Comparison of ENCODE assay signal across 14 cellular contexts in genomic region chr10:99466632-99467031, GRCh38. TPM values are rescaled to one million over a fixed set of nuclear protein-coding genes. Genes with fewer than 3 reads are reported as not detected.
DNase-seq lines count a peak whose midpoint lies in the region; ATAC-seq and TF ChIP-seq lines count a peak whose summit lies in the region.
"Had no signal": no experiment of that assay in that cellular context is flagged by ENCODE, and none has a peak within 500 bp of the region (broad histone marks: within the 10 kb centered on the region; RNA-seq: fewer than 3 reads in every experiment).

No MANE protein-coding gene starts in this region.

- H3K27ac ChIP-seq in SJSA1: peak overlapping the region; percentile 97
- H3K27ac ChIP-seq in esophagus squamous epithelium: peak overlapping the region in 3 of 4 donors; percentile 50 to 71 (median 59)
- no peak overlapping the region for H3K27ac ChIP-seq in muscle layer of colon (ENCODE audit: low read depth, low read length)
- peak overlapping the region in 3 of 4 donors; percentile 40 to 55 (median 47) for H3K27ac ChIP-seq in upper lobe of left lung
- H3K27ac ChIP-seq in WERI-Rb-1: no peak overlapping the region
- H3K27ac ChIP-seq: BLaER1 had no signal

- H3K36me3 ChIP-seq in SJSA1 (no peaks in the 10 kb centered on the region), esophagus squamous epithelium (no peaks in the 10 kb centered on the region), muscle layer of colon (ENCODE audit: insufficient read depth, low read length) (no peaks in the 10 kb centered on the region), upper lobe of left lung (no peaks in the 10 kb centered on the region), WERI-Rb-1 (no peaks in the 10 kb centered on the region)
- H3K36me3 ChIP-seq: BLaER1 had no signal

- H3K9me3 ChIP-seq in SJSA1 (replicated peaks) (no peaks in the 10 kb centered on the region), esophagus squamous epithelium (no peaks in the 10 kb centered on the region), muscle layer of colon (ENCODE audit: low read length) (no peaks in the 10 kb centered on the region), upper lobe of left lung (no peaks in the 10 kb centered on the region), WERI-Rb-1 (ENCODE audit: severe bottlenecking) (no peaks in the 10 kb centered on the region)
- H3K9me3 ChIP-seq: BLaER1 had no signal

- H3K4me3 ChIP-seq in SJSA1: peak overlapping the region; percentile 9
- no peak overlapping the region for H3K4me3 ChIP-seq in esophagus squamous epithelium
- H3K4me3 ChIP-seq in muscle layer of colon (ENCODE audit: low read depth in 1 of 2, low read length in 2 of 2): peak overlapping the region; percentile 15 to 22
- H3K4me3 ChIP-seq in upper lobe of left lung: no peak overlapping the region
- H3K4me3 ChIP-seq in WERI-Rb-1 (ENCODE audit: low read depth, low read length): no peak overlapping the region
- H3K4me3 ChIP-seq: BLaER1 had no signal

- TF ChIP-seq EP300 in upper lobe of left lung (IDR thresholded peaks at IDR 0.05): no peak

- DNase-seq in SJSA1 (ENCODE audit: low read depth in 1 of 2, low spot score in 2 of 2): peak; percentile 83 to 88
- DNase-seq in esophagus squamous epithelium (lab: John Stamatoyannopoulos, UW): no peak
- DNase-seq in upper lobe of left lung: no peak
- DNase-seq in NCI-H2227 (lab: John Stamatoyannopoulos, UW; ENCODE audit: unreplicated experiment): no peak
- DNase-seq in GM20000 (ENCODE audit: low spot score): no peak
- no peak for DNase-seq in WERI-Rb-1
- DNase-seq: CD8-positive, alpha-beta memory T cell; MV-4-11; NCI-H1436; NCI-H2029 treated with DMSO at 0.1 percent for 48 hours; NCI-H524; SIG-M5 had no signal

- WGBS in esophagus squamous epithelium, 2 donors: 14 to 15% methylated on average over 4 of the region's 4 CpGs
- WGBS in upper lobe of left lung, 2 donors: 37 to 58% methylated on average over 4 of the region's 4 CpGs

- H3K4me1 ChIP-seq in SJSA1 (replicated peaks) (peaks cover 29% of the 10 kb centered on the region), esophagus squamous epithelium (peaks cover 0 to 13% (median 7%) of the 10 kb centered on the region in 3 donors), muscle layer of colon (ENCODE audit: insufficient read depth, low read length) (peaks cover 8% of the 10 kb centered on the region), upper lobe of left lung (peaks cover 0 to 2% (median 0%) of the 10 kb centered on the region in 4 donors)

- ATAC-seq in upper lobe of left lung (ENCODE audit: low FRiP score in 2 of 2): no peak

- no peak overlapping the region for H3K9ac ChIP-seq in muscle layer of colon (ENCODE audit: low read length)
- H3K9ac ChIP-seq: BLaER1 had no signal

- H3K27me3 ChIP-seq in SJSA1 (replicated peaks) (no peaks in the 10 kb centered on the region), esophagus squamous epithelium (peaks cover 0 to 60% (median 0%) of the 10 kb centered on the region in 4 donors), muscle layer of colon (ENCODE audit: control insufficient read depth in 1 of 2, insufficient read depth in 2 of 2, low read length in 2 of 2) (no peaks in the 10 kb centered on the region), upper lobe of left lung (no peaks in the 10 kb centered on the region), WERI-Rb-1 (ENCODE audit: insufficient read depth, low read depth, severe bottlenecking) (peaks cover 10% of the 10 kb centered on the region)
- H3K27me3 ChIP-seq: BLaER1 had no signal

- TF ChIP-seq CTCF in esophagus squamous epithelium (IDR thresholded peaks at IDR 0.05): no peak
- no peak for TF ChIP-seq CTCF in upper lobe of left lung (IDR thresholded peaks at IDR 0.05)
- TF ChIP-seq CTCF in GM20000 (IDR thresholded peaks at IDR 0.05; ENCODE audit: extremely low read depth, missing control alignments): no peak
- TF ChIP-seq CTCF in WERI-Rb-1 (IDR thresholded peaks at IDR 0.05; ENCODE audit: low read depth, low read length): no peak

- TF ChIP-seq POLR2A in esophagus squamous epithelium (IDR thresholded peaks at IDR 0.05) (no peak), upper lobe of left lung (IDR thresholded peaks at IDR 0.05) (no peak)

- intact Hi-C loops in esophagus squamous epithelium (cut with DNase I): no loop called here

RNA-seq across cellular contexts. Expression of gene GOT1, which starts 36.2 kb away (rescaled TPM):
- total RNA-seq in SJSA1 (2014; rRNA removed; shearing (Covaris generic)): 28.3 and 37.1 TPM in 2 replicates
- 10 to 100 TPM; 45.8 to 65.1 (median 51.0) TPM for total RNA-seq in esophagus squamous epithelium
- total RNA-seq in upper lobe of left lung: 10 to 100 TPM; 13.1 to 46.8 (median 25.7) TPM

Comparison
In these comparisons a context has a peak if more than half of its experiments do, and no peak if none do; other contexts are left out.
1. DNase-seq: peak in SJSA1 (2 of 2); none in esophagus squamous epithelium (single experiment), upper lobe of left lung (0 of 2), NCI-H2227 (single experiment), GM20000 (single experiment) and WERI-Rb-1 (single experiment).
2. H3K27ac ChIP-seq: peak in SJSA1 (single experiment), esophagus squamous epithelium (3 of 4) and upper lobe of left lung (3 of 4); none in muscle layer of colon (single experiment) and WERI-Rb-1 (single experiment).
3. H3K4me3 ChIP-seq: peak in SJSA1 (single experiment) and muscle layer of colon (2 of 2); none in esophagus squamous epithelium (0 of 4), upper lobe of left lung (0 of 4) and WERI-Rb-1 (single experiment).